In genomic region chr5:160656961-160657570, GRCh38 we compare ENCODE assay signal across 24 cellular contexts.
A peak's percentile ranks its signal among the peaks of the same experiment; 100 is the strongest.
DNase-seq lines count a peak whose midpoint lies in the region; ATAC-seq, FAIRE-seq and TF ChIP-seq lines count a peak whose summit lies in the region.
"Had no signal": no experiment of that assay in that cellular context is flagged by ENCODE, and none has a peak within 500 bp of the region (broad histone marks: within the 10 kb centered on the region; RNA-seq: fewer than 3 reads in every experiment).

No MANE protein-coding gene starts in this region.

- no peaks in the 10 kb centered on the region for H3K4me1 Mint-ChIP-seq in activated CD4-positive, alpha-beta T cell treated with anti-CD3 and anti-CD28 coated beads for 36 hours
- H3K4me1 Mint-ChIP-seq in naive thymus-derived CD4-positive, alpha-beta T cell = peaks cover 0 to 23% (median 0%) of the 10 kb centered on the region in 7 donors
- H3K4me1 Mint-ChIP-seq: activated T-helper 17 cell treated with anti-CD3 and anti-CD28 coated beads, Interleukin-2, amount 50 U/mL, for 72 hours; nephron had no signal

- H3K4me2 ChIP-seq in K562 (ENCODE audit: insufficient read depth, low read length) = no peak overlapping the region
- H3K4me2 ChIP-seq: smooth muscle cell had no signal

- H3K36me3 ChIP-seq in K562 (ENCODE audit: control insufficient read depth, insufficient read depth, low read length) = no peaks in the 10 kb centered on the region
- H3K36me3 ChIP-seq in naive thymus-derived CD4-positive, alpha-beta T cell (ENCODE audit: control insufficient read depth in 2 of 3, insufficient read depth in 3 of 3, low read length in 3 of 3) = no peaks in the 10 kb centered on the region
- H3K36me3 ChIP-seq: adrenal gland, BE2C, esophagus squamous epithelium, suprapubic skin, WERI-Rb-1 had no signal

- no TSS peak for BruUV-seq in K562 (replicated peaks; lab: Mats Ljungman, UMichigan)

- intact Hi-C loops in activated CD4-positive, alpha-beta T cell treated with anti-CD3 and anti-CD28 coated beads for 36 hours (cut with DNase I, micrococcal nuclease) = no loop called here
- intact Hi-C loops in K562 (cut with micrococcal nuclease) = no loop called here
- intact Hi-C loops in naive thymus-derived CD4-positive, alpha-beta T cell (cut with micrococcal nuclease) = loop anchor here in 1 of 2 donors (5.0 kb wide), 1 partner anchor 150 kb away; no protein-coding TSS in a partner anchor

- no peak overlapping the region for H3K4me3 Mint-ChIP-seq in activated CD4-positive, alpha-beta T cell treated with anti-CD3 and anti-CD28 coated beads for 36 hours
- H3K4me3 Mint-ChIP-seq in naive thymus-derived CD4-positive, alpha-beta T cell = peak overlapping the region in 1 of 10 donors; percentile 50
- H3K4me3 Mint-ChIP-seq: activated T-helper 17 cell treated with anti-CD3 and anti-CD28 coated beads, Interleukin-2, amount 50 U/mL, for 72 hours; nephron had no signal

- no peak overlapping the region for H2AFZ ChIP-seq in K562 (ENCODE audit: low read depth, low read length)

- no peaks in the 10 kb centered on the region for H3K79me2 ChIP-seq in K562 (ENCODE audit: control insufficient read depth, insufficient read depth, low read length)

- H3K9me3 ChIP-seq in K562 (replicated peaks; ENCODE audit: control insufficient read depth, insufficient read depth, low read depth, low read length) = no peaks in the 10 kb centered on the region
- no peaks in the 10 kb centered on the region for H3K9me3 ChIP-seq in naive thymus-derived CD4-positive, alpha-beta T cell (ENCODE audit: control insufficient read depth in 2 of 3, low read length in 3 of 3)
- H3K9me3 ChIP-seq: adrenal gland, BE2C, esophagus squamous epithelium, psoas muscle, suprapubic skin had no signal

- no peaks in the 10 kb centered on the region for H3K36me3 Mint-ChIP-seq in activated CD4-positive, alpha-beta T cell treated with anti-CD3 and anti-CD28 coated beads for 36 hours (ENCODE audit: low read depth)
- H3K36me3 Mint-ChIP-seq in naive thymus-derived CD4-positive, alpha-beta T cell = peaks cover 0 to 6% (median 0%) of the 10 kb centered on the region in 5 donors

- H3K27ac ChIP-seq in K562 (ENCODE audit: extremely low read depth, low read depth, low read length) = no peak overlapping the region
- H3K27ac ChIP-seq in naive thymus-derived CD4-positive, alpha-beta T cell (ENCODE audit: low read depth, low read length) = no peak overlapping the region
- no peak overlapping the region for H3K27ac ChIP-seq in RWPE1
- H3K27ac ChIP-seq: adrenal gland, esophagus squamous epithelium, psoas muscle, suprapubic skin, WERI-Rb-1 had no signal

- 0% methylated on average over 3 of the region's 3 CpGs for WGBS in K562 (ENCODE audit: insufficient coverage, low coverage, missing lambda C conversion rate)

- no peak for TF ChIP-seq EP300 in K562 (IDR thresholded peaks at IDR 0.05; ENCODE audit: low read length)

- no peaks in the 10 kb centered on the region for H4K20me1 ChIP-seq in K562 (replicated peaks; ENCODE audit: control insufficient read depth, insufficient read depth, low read length)

- DNase-seq in activated CD4-positive, alpha-beta T cell treated with anti-CD3 and anti-CD28 coated beads for 36 hours = no peak
- DNase-seq in activated CD4-positive, alpha-beta T cell treated with anti-CD3 and anti-CD28 coated beads for 4 hours = no peak
- DNase-seq in NCI-H526 treated with DMSO at 0.1 percent for 48 hours (lab: John Stamatoyannopoulos, UW) (peak; percentile 1), K562 (ENCODE audit: extremely low read depth in 1 of 4, low spot score in 3 of 4) (no peak), AML-193 (lab: John Stamatoyannopoulos, UW) (no peak), RWPE1 (ENCODE audit: low spot score) (no peak)
- DNase-seq in naive thymus-derived CD4-positive, alpha-beta T cell = no peak
- DNase-seq: 8988T; adrenal gland; BE2C; Calu3; effector CD4-positive, alpha-beta T cell; esophagus squamous epithelium; NCI-H1694 treated with DMSO at 0.1 percent for 48 hours; NCI-H2227 treated with DMSO at 0.1 percent for 48 hours; psoas muscle; stimulated activated CD4-positive, alpha-beta T cell treated with anti-CD3 and anti-CD28 coated beads, Interleukin-4, amount 100 ng/mL, for 4 hours; SW 1271; WERI-Rb-1 had no signal

- TF ChIP-seq POLR2A in K562 (conservative IDR thresholded peaks at IDR 0.05) = no peak

- TF ChIP-seq CTCF in K562 (IDR thresholded peaks at IDR 0.05 in 2 of 3, conservative IDR thresholded peaks at IDR 0.05 in 1 of 3; ENCODE audit: insufficient read depth in 2 of 3, low read depth in 1 of 3, low read length in 3 of 3) (no peak), RWPE1 (conservative IDR thresholded peaks at IDR 0.05; ENCODE audit: low read depth) (no peak)

- in situ Hi-C loops in K562 (cut with MboI) = no loop called here

- no peaks in the 10 kb centered on the region for H3K9me1 ChIP-seq in K562 (ENCODE audit: control insufficient read depth, insufficient read depth, low read length)

- no peaks in the 10 kb centered on the region for H3K27me3 ChIP-seq in K562 (ENCODE audit: control insufficient read depth in 2 of 2, insufficient read depth in 2 of 2, low read length in 2 of 2)
- no peaks in the 10 kb centered on the region for H3K27me3 ChIP-seq in naive thymus-derived CD4-positive, alpha-beta T cell (ENCODE audit: control insufficient read depth in 2 of 2, insufficient read depth in 2 of 2, low read length in 2 of 2)
- H3K27me3 ChIP-seq: adrenal gland, BE2C, esophagus squamous epithelium, suprapubic skin had no signal

- no peak for TF ChIP-seq RAD21 in K562 (CRISPR knock-in tag; conservative IDR thresholded peaks at IDR 0.05 in 1 of 2, IDR thresholded peaks at IDR 0.05 in 1 of 2)

- H3K27me3 Mint-ChIP-seq in activated CD4-positive, alpha-beta T cell treated with anti-CD3 and anti-CD28 coated beads for 36 hours = peaks cover 9% of the 10 kb centered on the region
- H3K27me3 Mint-ChIP-seq in naive thymus-derived CD4-positive, alpha-beta T cell = peaks cover 2 to 29% (median 14%) of the 10 kb centered on the region in 5 donors

- H3K27ac Mint-ChIP-seq in activated CD4-positive, alpha-beta T cell treated with anti-CD3 and anti-CD28 coated beads for 36 hours = no peak overlapping the region
- H3K27ac Mint-ChIP-seq in naive thymus-derived CD4-positive, alpha-beta T cell = peak overlapping the region in 1 of 9 donors; percentile 70
- H3K27ac Mint-ChIP-seq: activated T-helper 17 cell treated with anti-CD3 and anti-CD28 coated beads, Interleukin-2, amount 50 U/mL, for 72 hours; nephron had no signal

- POLR2A ChIA-PET in activated CD4-positive, alpha-beta T cell treated with anti-CD3 and anti-CD28 coated beads for 36 hours (lab: Charles Lee) = no interaction called here
- POLR2A ChIA-PET in K562 (lab: Yijun Ruan, JAX) = no interaction called here
- POLR2A ChIA-PET in naive thymus-derived CD4-positive, alpha-beta T cell (lab: Charles Lee) = interaction anchor here (0.7 kb wide), 1 partner anchor 424 kb away, joined by 3 read pairs; no protein-coding TSS in a partner anchor
- POLR2A ChIA-PET in RWPE1 (lab: Yijun Ruan, JAX; ENCODE audit: low non-redundant PET) = no interaction called here

- FAIRE-seq in K562 (lab: Jason Lieb, UNC) = no peak

- H3K9me3 Mint-ChIP-seq in activated CD4-positive, alpha-beta T cell treated with anti-CD3 and anti-CD28 coated beads for 36 hours (ENCODE audit: low read depth) = no peaks in the 10 kb centered on the region
- peaks cover 0 to 5% (median 0%) of the 10 kb centered on the region in 11 donors for H3K9me3 Mint-ChIP-seq in naive thymus-derived CD4-positive, alpha-beta T cell
- H3K9me3 Mint-ChIP-seq: activated T-helper 17 cell treated with anti-CD3 and anti-CD28 coated beads, Interleukin-2, amount 50 U/mL, for 72 hours; nephron had no signal

- CTCF ChIA-PET in activated CD4-positive, alpha-beta T cell treated with anti-CD3 and anti-CD28 coated beads for 36 hours (lab: Charles Lee) = interaction anchor here (0.6 kb wide), 1 partner anchor 41 kb away, joined by 4 read pairs; no protein-coding TSS in a partner anchor
- CTCF ChIA-PET in K562 (lab: Yijun Ruan, JAX; ENCODE audit: low intra/inter-chr PET ratio) = no interaction called here
- CTCF ChIA-PET in naive thymus-derived CD4-positive, alpha-beta T cell (lab: Charles Lee) = no interaction called here
- CTCF ChIA-PET in RWPE1 (lab: Yijun Ruan, JAX) = no interaction called here

- no peaks in the 10 kb centered on the region for H3K4me1 ChIP-seq in K562 (replicated peaks in 1 of 2; ENCODE audit: control insufficient read depth in 2 of 2, insufficient read depth in 2 of 2, low read length in 2 of 2)
- H3K4me1 ChIP-seq in naive thymus-derived CD4-positive, alpha-beta T cell (ENCODE audit: control insufficient read depth in 2 of 2, insufficient read depth in 2 of 2, low read length in 2 of 2) = no peaks in the 10 kb centered on the region
- H3K4me1 ChIP-seq: adrenal gland, BE2C, esophagus squamous epithelium, psoas muscle, suprapubic skin had no signal

- ATAC-seq in activated CD4-positive, alpha-beta T cell treated with anti-CD3 and anti-CD28 coated beads for 36 hours = peak; percentile 55
- ATAC-seq in K562 = no peak
- ATAC-seq in naive thymus-derived CD4-positive, alpha-beta T cell = peak; percentile 58
- no peak for ATAC-seq in GM21390 (IDR thresholded peaks at IDR 0.05; ENCODE audit: unreplicated experiment)
- ATAC-seq: activated T-helper 17 cell treated with anti-CD3 and anti-CD28 coated beads, Interleukin-2, amount 50 U/mL, for 72 hours; psoas muscle had no signal

- no peak overlapping the region for H3K4me3 ChIP-seq in K562
- no peak overlapping the region for H3K4me3 ChIP-seq in naive thymus-derived CD4-positive, alpha-beta T cell (ENCODE audit: low read length)
- H3K4me3 ChIP-seq: adrenal gland, esophagus squamous epithelium, psoas muscle, smooth muscle cell, suprapubic skin had no signal

- no peak overlapping the region for H3K9ac ChIP-seq in K562 (ENCODE audit: insufficient read depth in 1 of 2, low read depth in 2 of 2, low read length in 2 of 2)

TF ChIP-seq in K562, 482 proteins besides CTCF, POLR2A, EP300 and RAD21:
- TF ChIP-seq CEBPB (tag; IDR thresholded peaks at IDR 0.05) = 0 out of 2 replicates have a peak, but pooled peaks have one; percentile 10
- TF ChIP-seq YBX1 (IDR thresholded peaks at IDR 0.05) = no peak
- no peak for TF ChIP-seq CHD1 (IDR thresholded peaks at IDR 0.05; ENCODE audit: low read length)
- TF ChIP-seq CAMTA2 (CRISPR knock-in tag; conservative IDR thresholded peaks at IDR 0.05) = no peak
- TF ChIP-seq HDAC2 (IDR thresholded peaks at IDR 0.05) = no peak
- TF ChIP-seq PYGO2 (tag; IDR thresholded peaks at IDR 0.05) = no peak

Comparison
In these comparisons a context has a peak if more than half of its experiments do, and no peak if none do; other contexts are left out.
1. ATAC-seq: peak in activated CD4-positive, alpha-beta T cell treated with anti-CD3 and anti-CD28 coated beads for 36 hours (single experiment) and naive thymus-derived CD4-positive, alpha-beta T cell (single experiment); none in K562 (single experiment) and GM21390 (single experiment).